Comparison of ENCODE assay signal across 8 cellular contexts in genomic region chr7:25950488-25951413, GRCh38.
DNase-seq lines count a peak whose midpoint lies in the region; ATAC-seq and TF ChIP-seq lines count a peak whose summit lies in the region.

No MANE protein-coding gene starts in this region.

- H3K36me3 ChIP-seq in BE2C: no peaks in the 10 kb centered on the region
- no peaks in the 10 kb centered on the region for H3K36me3 ChIP-seq in lower lobe of right lung

- H3K4me1 ChIP-seq in BE2C (no peaks in the 10 kb centered on the region), lower lobe of right lung (peaks cover 13% of the 10 kb centered on the region)

- no peak for TF ChIP-seq CTCF in BE2C (IDR thresholded peaks at IDR 0.05; ENCODE audit: low read depth, low read length)
- TF ChIP-seq CTCF in lower lobe of right lung (IDR thresholded peaks at IDR 0.05): no peak

- H3K27ac ChIP-seq in lower lobe of right lung: peak overlapping the region; percentile 68

- no peaks in the 10 kb centered on the region for H3K9me3 ChIP-seq in BE2C
- no peaks in the 10 kb centered on the region for H3K9me3 ChIP-seq in lower lobe of right lung

- peak; percentile 83 for DNase-seq in BE2C
- peak; percentile 96 for DNase-seq in NCI-H510A (lab: John Stamatoyannopoulos, UW)
- peak; percentile 83 to 84 for DNase-seq in activated CD4-positive, alpha-beta T cell treated with anti-CD3 and anti-CD28 coated beads, Interleukin-2, amount 50 U/mL, for 4 hours
- DNase-seq in ecto neural progenitor cell (ENCODE audit: low spot score): peak; percentile 95
- peak; percentile 96 for DNase-seq in lower lobe of right lung
- peak; percentile 53 to 83 (median 66) for DNase-seq in stimulated activated CD4-positive, alpha-beta T cell treated with anti-CD3 and anti-CD28 coated beads, TNF-alpha, amount 100 ng/mL, for 24 hours (ENCODE audit: low read depth in 3 of 3)

- peak; percentile 58 for ATAC-seq in HG03378 (IDR thresholded peaks at IDR 0.05; ENCODE audit: unreplicated experiment)
- peak; percentile 97 for ATAC-seq in lower lobe of right lung

- H3K27me3 ChIP-seq in BE2C: peaks cover 78% of the 10 kb centered on the region
- H3K27me3 ChIP-seq in lower lobe of right lung (ENCODE audit: low read depth): peaks cover 18% of the 10 kb centered on the region

- H3K4me3 ChIP-seq in BE2C (ENCODE audit: low read depth, low read length): peak overlapping the region; percentile 47
- H3K4me3 ChIP-seq in lower lobe of right lung: peak overlapping the region; percentile 76

- intact Hi-C loops in lower lobe of right lung (cut with DNase I): no loop called here

- peak; percentile 69 for TF ChIP-seq POLR2A in GM19193 (IDR thresholded peaks at IDR 0.05; ENCODE audit: extremely low read depth, insufficient read depth, insufficient read length)

Comparison
In these comparisons a context has a peak if more than half of its experiments do, and no peak if none do; other contexts are left out.
1. Peak in every context shown above with its lines: DNase-seq, ATAC-seq, H3K4me3 ChIP-seq and H3K27ac ChIP-seq.